ENCODE assay signal across 1 cellular context in genomic region chr1:239718997-239719628, GRCh38.
TF ChIP-seq lines count a peak whose summit lies in the region.

No MANE protein-coding gene starts in this region.

TF ChIP-seq in SK-N-SH treated with all-trans-retinoic acid at 6 μM for 48 hours, 23 proteins besides CTCF, POLR2A, EP300 and RAD21 (continued from another document):
- no peak for TF ChIP-seq CREB5 (CRISPR knock-in tag; IDR thresholded peaks at IDR 0.05; ENCODE audit: low read depth)
- TF ChIP-seq PATZ1 (CRISPR knock-in tag; IDR thresholded peaks at IDR 0.05; ENCODE audit: borderline replicate concordance): no peak
- TF ChIP-seq OSR1 (CRISPR knock-in tag; IDR thresholded peaks at IDR 0.05): no peak
- no peak for TF ChIP-seq TSHZ2 (CRISPR knock-in tag; IDR thresholded peaks at IDR 0.05)
